12 cellular contexts compared by ENCODE assay signal in the genomic region with DNA sequence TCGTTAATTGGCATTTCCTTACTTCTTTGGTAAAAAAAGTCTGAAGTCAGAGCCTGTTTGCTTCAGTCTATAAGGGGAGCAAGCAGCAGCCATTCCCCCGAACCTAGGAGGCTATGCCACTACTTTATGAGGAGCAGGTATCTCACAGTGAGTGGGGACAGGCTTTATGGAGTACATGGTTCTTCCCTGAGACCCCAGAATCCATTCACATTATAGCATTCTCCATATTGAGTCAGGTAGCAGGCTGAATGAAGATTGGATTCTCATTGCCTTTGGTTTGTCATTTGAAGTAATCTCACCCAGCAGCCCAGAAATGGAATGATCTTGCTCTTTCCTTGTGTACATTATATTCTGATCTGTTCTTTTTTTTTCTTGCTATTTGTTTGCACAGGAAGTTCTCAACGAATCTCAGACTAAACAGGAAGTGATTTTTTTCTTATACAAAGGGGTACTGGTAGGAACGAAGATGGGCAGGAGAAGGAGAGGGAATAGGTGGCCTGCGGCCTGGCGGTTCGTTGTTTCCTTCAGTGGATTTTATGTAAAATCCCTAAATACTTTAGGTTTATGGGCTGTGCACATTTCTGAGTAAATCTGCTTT.
DNase-seq lines count a peak whose midpoint lies in the region; ATAC-seq lines count a peak whose summit lies in the region.
"Had no signal": no experiment of that assay in that cellular context is flagged by ENCODE, and none has a peak within 500 bp of the region (broad histone marks: within the 10 kb centered on the region; RNA-seq: fewer than 3 reads in every experiment).

No MANE protein-coding gene starts in this region.

- no peaks in the 10 kb centered on the region for H3K9me3 Mint-ChIP-seq in CD4-positive, CD25-positive, alpha-beta regulatory T cell
- no peaks in the 10 kb centered on the region for H3K9me3 Mint-ChIP-seq in activated T-helper 1 cell treated with anti-CD3 and anti-CD28 coated beads, Interleukin-12 subunit alpha, Interleukin-12 subunit beta, Interleukin-2, Interleukin-4 antibody, amounts not matched to agents 30 ng/mL and 10 ng/mL and 1 ng/mL, durations not matched to agents 14 hours and 24 hours and 36 hours
- H3K9me3 Mint-ChIP-seq in naive thymus-derived CD4-positive, alpha-beta T cell: no peaks in the 10 kb centered on the region
- H3K9me3 Mint-ChIP-seq: type B pancreatic cell had no signal

- POLR2A ChIA-PET in naive thymus-derived CD4-positive, alpha-beta T cell (lab: Charles Lee): no interaction called here

- H3K9me3 ChIP-seq in CD4-positive, CD25-positive, alpha-beta regulatory T cell (ENCODE audit: control insufficient read depth in 2 of 2, low read length in 2 of 2): no peaks in the 10 kb centered on the region
- no peaks in the 10 kb centered on the region for H3K9me3 ChIP-seq in naive thymus-derived CD4-positive, alpha-beta T cell (ENCODE audit: control insufficient read depth in 2 of 3, low read length in 3 of 3)
- H3K9me3 ChIP-seq: heart left ventricle had no signal

- peaks cover 19 to 67% (median 48%) of the 10 kb centered on the region in 4 donors for H3K4me1 Mint-ChIP-seq in CD4-positive, CD25-positive, alpha-beta regulatory T cell
- peaks cover 42% of the 10 kb centered on the region for H3K4me1 Mint-ChIP-seq in activated T-helper 1 cell treated with anti-CD3 and anti-CD28 coated beads, Interleukin-12 subunit alpha, Interleukin-12 subunit beta, Interleukin-2, Interleukin-4 antibody, amounts not matched to agents 30 ng/mL and 10 ng/mL and 1 ng/mL, durations not matched to agents 14 hours and 24 hours and 36 hours (ENCODE audit: low read depth)
- H3K4me1 Mint-ChIP-seq in naive thymus-derived CD4-positive, alpha-beta T cell: peaks cover 36 to 62% (median 46%) of the 10 kb centered on the region in 7 donors

- H3K27ac Mint-ChIP-seq in CD4-positive, CD25-positive, alpha-beta regulatory T cell: peak overlapping the region; percentile 48 to 89 (median 77)
- H3K27ac Mint-ChIP-seq in activated T-helper 1 cell treated with anti-CD3 and anti-CD28 coated beads, Interleukin-12 subunit alpha, Interleukin-12 subunit beta, Interleukin-2, Interleukin-4 antibody, amounts not matched to agents 30 ng/mL and 10 ng/mL and 1 ng/mL, durations not matched to agents 14 hours and 24 hours and 36 hours: peak overlapping the region; percentile 91
- peak overlapping the region; percentile 12 to 89 (median 73) for H3K27ac Mint-ChIP-seq in naive thymus-derived CD4-positive, alpha-beta T cell
- H3K27ac Mint-ChIP-seq: type B pancreatic cell had no signal

- peak overlapping the region; percentile 10 to 71 (median 55) for H3K4me3 Mint-ChIP-seq in CD4-positive, CD25-positive, alpha-beta regulatory T cell
- H3K4me3 Mint-ChIP-seq in activated T-helper 1 cell treated with anti-CD3 and anti-CD28 coated beads, Interleukin-12 subunit alpha, Interleukin-12 subunit beta, Interleukin-2, Interleukin-4 antibody, amounts not matched to agents 30 ng/mL and 10 ng/mL and 1 ng/mL, durations not matched to agents 14 hours and 24 hours and 36 hours: peak overlapping the region; percentile 56
- H3K4me3 Mint-ChIP-seq in naive thymus-derived CD4-positive, alpha-beta T cell: peak overlapping the region in 9 of 10 donors; percentile 46 to 74 (median 66)
- H3K4me3 Mint-ChIP-seq: type B pancreatic cell had no signal

- CTCF ChIA-PET in naive thymus-derived CD4-positive, alpha-beta T cell (lab: Charles Lee): no interaction called here

- H3K27me3 Mint-ChIP-seq in CD4-positive, CD25-positive, alpha-beta regulatory T cell: no peaks in the 10 kb centered on the region
- no peaks in the 10 kb centered on the region for H3K27me3 Mint-ChIP-seq in activated T-helper 1 cell treated with anti-CD3 and anti-CD28 coated beads, Interleukin-12 subunit alpha, Interleukin-12 subunit beta, Interleukin-2, Interleukin-4 antibody, amounts not matched to agents 30 ng/mL and 10 ng/mL and 1 ng/mL, durations not matched to agents 14 hours and 24 hours and 36 hours (ENCODE audit: insufficient read depth)
- H3K27me3 Mint-ChIP-seq in naive thymus-derived CD4-positive, alpha-beta T cell: no peaks in the 10 kb centered on the region
- H3K27me3 Mint-ChIP-seq: type B pancreatic cell had no signal

- H3K36me3 ChIP-seq in CD4-positive, CD25-positive, alpha-beta regulatory T cell (ENCODE audit: control insufficient read depth, insufficient read depth, low read length): peaks cover 8% of the 10 kb centered on the region
- H3K36me3 ChIP-seq in naive thymus-derived CD4-positive, alpha-beta T cell (ENCODE audit: control insufficient read depth in 2 of 3, insufficient read depth in 3 of 3, low read length in 3 of 3): peaks cover 0 to 11% (median 0%) of the 10 kb centered on the region in 3 experiments

- DNase-seq in CD4-positive, CD25-positive, alpha-beta regulatory T cell: peak in 2 of 3 donors; percentile 25 to 49
- DNase-seq in H4 (ENCODE audit: low spot score) (peak; percentile 53), 8988T (no peak)
- no peak for DNase-seq in activated T-helper 1 cell treated with anti-CD3 and anti-CD28 coated beads, Interleukin-12 subunit alpha, Interleukin-12 subunit beta, Interleukin-2, Interleukin-4 antibody, amounts not matched to agents 30 ng/mL and 10 ng/mL and 1 ng/mL, durations not matched to agents 14 hours and 24 hours and 36 hours (ENCODE audit: low spot score)
- DNase-seq in naive thymus-derived CD4-positive, alpha-beta T cell: peak in 5 of 9 donors; percentile 24 to 39 (median 30)
- no peak for DNase-seq in stimulated activated CD4-positive, alpha-beta T cell treated with anti-CD3 and anti-CD28 coated beads, Interleukin-4, amount 100 ng/mL, for 1 hour
- DNase-seq: amniotic stem cell, heart left ventricle, midbrain, NCI-H1694 treated with DMSO at 0.1 percent for 48 hours had no signal

- intact Hi-C loops in activated T-helper 1 cell treated with anti-CD3 and anti-CD28 coated beads, Interleukin-12 subunit alpha, Interleukin-12 subunit beta, Interleukin-2, Interleukin-4 antibody, amounts not matched to agents 30 ng/mL and 10 ng/mL and 1 ng/mL, durations not matched to agents 14 hours and 24 hours and 36 hours (cut with micrococcal nuclease): no loop called here
- intact Hi-C loops in naive thymus-derived CD4-positive, alpha-beta T cell (cut with micrococcal nuclease): loop anchor here in 1 of 2 donors (1.0 to 5.0 kb wide), 2 partner anchors 20 to 73 kb away; a partner anchor contains a TSS

- peaks cover 43% of the 10 kb centered on the region for H3K4me1 ChIP-seq in CD4-positive, CD25-positive, alpha-beta regulatory T cell (ENCODE audit: control insufficient read depth, insufficient read depth, low read length, poor library complexity, severe bottlenecking)
- peaks cover 19 to 70% of the 10 kb centered on the region in 2 donors for H3K4me1 ChIP-seq in naive thymus-derived CD4-positive, alpha-beta T cell (ENCODE audit: control insufficient read depth in 2 of 2, insufficient read depth in 2 of 2, low read length in 2 of 2)

- peak in 1 of 2 donors; percentile 31 for ATAC-seq in CD4-positive, CD25-positive, alpha-beta regulatory T cell (ENCODE audit: low read depth in 2 of 2)
- peak; percentile 48 for ATAC-seq in naive thymus-derived CD4-positive, alpha-beta T cell
- no peak for ATAC-seq in HG03280 (IDR thresholded peaks at IDR 0.05; ENCODE audit: unreplicated experiment)
- ATAC-seq: heart left ventricle had no signal

- H3K36me3 Mint-ChIP-seq in CD4-positive, CD25-positive, alpha-beta regulatory T cell: peaks cover 14% of the 10 kb centered on the region
- peaks cover 10% of the 10 kb centered on the region for H3K36me3 Mint-ChIP-seq in activated T-helper 1 cell treated with anti-CD3 and anti-CD28 coated beads, Interleukin-12 subunit alpha, Interleukin-12 subunit beta, Interleukin-2, Interleukin-4 antibody, amounts not matched to agents 30 ng/mL and 10 ng/mL and 1 ng/mL, durations not matched to agents 14 hours and 24 hours and 36 hours (ENCODE audit: low read depth)
- H3K36me3 Mint-ChIP-seq in naive thymus-derived CD4-positive, alpha-beta T cell: peaks cover 0 to 19% (median 10%) of the 10 kb centered on the region in 5 donors

- H3K4me3 ChIP-seq in CD4-positive, CD25-positive, alpha-beta regulatory T cell (ENCODE audit: low read depth, low read length): peak overlapping the region; percentile 77
- H3K4me3 ChIP-seq in naive thymus-derived CD4-positive, alpha-beta T cell (ENCODE audit: low read length): peak overlapping the region; percentile 52
- H3K4me3 ChIP-seq: heart left ventricle had no signal

- H3K27ac ChIP-seq in CD4-positive, CD25-positive, alpha-beta regulatory T cell (ENCODE audit: insufficient read depth, low read length, poor library complexity, severe bottlenecking): peak overlapping the region; percentile 59
- peak overlapping the region; percentile 16 for H3K27ac ChIP-seq in naive thymus-derived CD4-positive, alpha-beta T cell (ENCODE audit: low read depth, low read length)

- no peaks in the 10 kb centered on the region for H3K27me3 ChIP-seq in CD4-positive, CD25-positive, alpha-beta regulatory T cell (ENCODE audit: control insufficient read depth, insufficient read depth, low read length)
- no peaks in the 10 kb centered on the region for H3K27me3 ChIP-seq in naive thymus-derived CD4-positive, alpha-beta T cell (ENCODE audit: control insufficient read depth in 2 of 2, insufficient read depth in 2 of 2, low read length in 2 of 2)
- H3K27me3 ChIP-seq: heart left ventricle had no signal

Comparison
In these comparisons a context has a peak if more than half of its experiments do, and no peak if none do; other contexts are left out.
1. DNase-seq: peak in CD4-positive, CD25-positive, alpha-beta regulatory T cell (2 of 3), H4 (single experiment) and naive thymus-derived CD4-positive, alpha-beta T cell (5 of 9); none in activated T-helper 1 cell treated with anti-CD3 and anti-CD28 coated beads, Interleukin-12 subunit alpha, Interleukin-12 subunit beta, Interleukin-2, Interleukin-4 antibody, amounts not matched to agents 30 ng/mL and 10 ng/mL and 1 ng/mL, durations not matched to agents 14 hours and 24 hours and 36 hours (single experiment), stimulated activated CD4-positive, alpha-beta T cell treated with anti-CD3 and anti-CD28 coated beads, Interleukin-4, amount 100 ng/mL, for 1 hour (single experiment) and 8988T (single experiment).
2. Peak in every context shown above with its lines, with median percentiles within 50 percentile points of each other: H3K27ac Mint-ChIP-seq and H3K4me3 Mint-ChIP-seq.